Comparison of ENCODE assay signal across 9 cellular contexts in genomic region chr5:143245929-143246561, GRCh38.
A peak's percentile ranks its signal among the peaks of the same experiment; 100 is the strongest.
DNase-seq lines count a peak whose midpoint lies in the region; ATAC-seq and TF ChIP-seq lines count a peak whose summit lies in the region.
"Had no signal": no experiment of that assay in that cellular context is flagged by ENCODE, and none has a peak within 500 bp of the region (broad histone marks: within the 10 kb centered on the region; RNA-seq: fewer than 3 reads in every experiment).

No MANE protein-coding gene starts in this region.

- TF ChIP-seq CTCF in chondrocyte (IDR thresholded peaks at IDR 0.05): no peak
- no peak for TF ChIP-seq CTCF in psoas muscle (IDR thresholded peaks at IDR 0.05)
- no peak for TF ChIP-seq CTCF in CD4-positive, alpha-beta T cell (IDR thresholded peaks at IDR 0.05)
- TF ChIP-seq CTCF in tibial nerve (IDR thresholded peaks at IDR 0.05): no peak

- no peak for TF ChIP-seq EP300 in tibial nerve (IDR thresholded peaks at IDR 0.05)

- no peak overlapping the region for H3K56ac ChIP-seq in mesendoderm (ENCODE audit: low read length)

- 44 to 69% (median 57%) methylated on average over 11 of the region's 11 CpGs for WGBS in psoas muscle, 3 donors
- WGBS in tibial nerve, 2 donors: 91 to 92% methylated on average over 11 of the region's 11 CpGs
- WGBS in mesendoderm (ENCODE audit: extremely low coverage, insufficient coverage, low lambda C conversion rate): no CpG with 5 or more reads among the region's 11 CpGs

- H3K79me1 ChIP-seq in mesendoderm (ENCODE audit: low read length): no peaks in the 10 kb centered on the region

- no peak overlapping the region for H2AK5ac ChIP-seq in mesendoderm (ENCODE audit: low read length)

- no peak overlapping the region for H4K5ac ChIP-seq in mesendoderm (ENCODE audit: low read length)

- H3K27ac ChIP-seq in psoas muscle (peak overlapping the region; percentile 87), tibial nerve (no peak overlapping the region), mesendoderm (ENCODE audit: low read depth, low read length) (no peak overlapping the region)
- no peak overlapping the region for H3K27ac ChIP-seq in CD4-positive, alpha-beta T cell (ENCODE audit: low read depth, low read length)

- peaks cover 61% of the 10 kb centered on the region for H3K4me1 Mint-ChIP-seq in chondrocyte (ENCODE audit: low read depth)
- no peaks in the 10 kb centered on the region for H3K4me1 Mint-ChIP-seq in CD4-positive, alpha-beta T cell (ENCODE audit: low read depth)

- POLR2A ChIA-PET in CD4-positive, alpha-beta T cell (lab: Charles Lee): no interaction called here

- H3K79me2 ChIP-seq in mesendoderm (ENCODE audit: control insufficient read depth, insufficient read depth, low read length): no peaks in the 10 kb centered on the region

- H3K9me3 ChIP-seq in psoas muscle: no peaks in the 10 kb centered on the region
- H3K9me3 ChIP-seq in CD4-positive, alpha-beta T cell (ENCODE audit: control insufficient read depth, low read length): no peaks in the 10 kb centered on the region
- no peaks in the 10 kb centered on the region for H3K9me3 ChIP-seq in tibial nerve

- H3K9ac ChIP-seq in mesendoderm (ENCODE audit: low read length): no peak overlapping the region

- ATAC-seq in psoas muscle: peak; percentile 79 to 84 (median 82)
- ATAC-seq in CD4-positive, alpha-beta T cell (ENCODE audit: poor library complexity): no peak

- CTCF ChIA-PET in CD4-positive, alpha-beta T cell (lab: Charles Lee): no interaction called here

- no peak for TF ChIP-seq POLR2A in tibial nerve (IDR thresholded peaks at IDR 0.05)

- H3K36me3 ChIP-seq in psoas muscle (ENCODE audit: insufficient read depth in 1 of 2, low read depth in 1 of 2) (no peaks in the 10 kb centered on the region), tibial nerve (no peaks in the 10 kb centered on the region), mesendoderm (ENCODE audit: control insufficient read depth, insufficient read depth, low read length) (no peaks in the 10 kb centered on the region)

- no peak overlapping the region for H3K4ac ChIP-seq in mesendoderm (ENCODE audit: low read depth, low read length)

- H4K8ac ChIP-seq in mesendoderm (ENCODE audit: low read depth, low read length): no peak overlapping the region

- H3K4me3 Mint-ChIP-seq in chondrocyte (ENCODE audit: unreplicated experiment): no peak overlapping the region
- no peak overlapping the region for H3K4me3 Mint-ChIP-seq in CD4-positive, alpha-beta T cell

- H3K4me3 ChIP-seq in psoas muscle (peak overlapping the region; percentile 27), tibial nerve (no peak overlapping the region), mesendoderm (ENCODE audit: low read length) (no peak overlapping the region)

- H2BK15ac ChIP-seq in mesendoderm (replicated peaks; ENCODE audit: low read depth): no peak overlapping the region

- no peak overlapping the region for H3K23ac ChIP-seq in mesendoderm (ENCODE audit: low read length)

- no peak overlapping the region for H2BK120ac ChIP-seq in mesendoderm (ENCODE audit: low read depth, low read length)

- no peaks in the 10 kb centered on the region for H3K27me3 ChIP-seq in psoas muscle (ENCODE audit: insufficient read depth in 3 of 3, low read length in 2 of 3)
- H3K27me3 ChIP-seq in CD4-positive, alpha-beta T cell (ENCODE audit: control insufficient read depth, insufficient read depth, low read length): no peaks in the 10 kb centered on the region
- no peaks in the 10 kb centered on the region for H3K27me3 ChIP-seq in tibial nerve
- H3K27me3 ChIP-seq in mesendoderm (ENCODE audit: insufficient read depth, low read length, poor library complexity): no peaks in the 10 kb centered on the region

- no peak overlapping the region for H2BK5ac ChIP-seq in mesendoderm (ENCODE audit: low read length)

- H3K27me3 Mint-ChIP-seq in chondrocyte (ENCODE audit: low read depth): no peaks in the 10 kb centered on the region
- H3K27me3 Mint-ChIP-seq in CD4-positive, alpha-beta T cell: no peaks in the 10 kb centered on the region

- DNase-seq in G401 (ENCODE audit: low spot score) (peak; percentile 99), NCI-H460 (ENCODE audit: extremely low read depth, low read depth) (peak; percentile 75), chondrocyte (ENCODE audit: low spot score) (no peak), psoas muscle (peak; percentile 43 to 67), tibial nerve (ENCODE audit: low spot score in 2 of 2) (no peak), NCI-H187 (lab: John Stamatoyannopoulos, UW) (no peak), mesendoderm (no peak)
- DNase-seq in CD4-positive, alpha-beta T cell: no peak
- DNase-seq: activated CD4-positive, CD25-positive, alpha-beta regulatory T cell treated with anti-CD3 and anti-CD28 coated beads, Interleukin-2, amount 50 U/mL, for 72 hours had no signal

- H3K4me1 ChIP-seq in psoas muscle (peaks cover 64% of the 10 kb centered on the region), tibial nerve (peaks cover 0 to 34% (median 6%) of the 10 kb centered on the region in 4 donors), mesendoderm (ENCODE audit: control insufficient read depth, low read depth, low read length) (peaks cover 5% of the 10 kb centered on the region)

- H3K27ac Mint-ChIP-seq in chondrocyte (ENCODE audit: unreplicated experiment): peak overlapping the region; percentile 95
- H3K27ac Mint-ChIP-seq in CD4-positive, alpha-beta T cell: no peak overlapping the region

- in situ Hi-C loops in G401 (cut with HindIII; ENCODE audit: low sequenced_read_pairs): no loop called here

- no peak overlapping the region for H3K18ac ChIP-seq in mesendoderm (ENCODE audit: low read length)

- no peaks in the 10 kb centered on the region for H3K36me3 Mint-ChIP-seq in chondrocyte (ENCODE audit: low read depth)
- no peaks in the 10 kb centered on the region for H3K36me3 Mint-ChIP-seq in CD4-positive, alpha-beta T cell (ENCODE audit: low read depth)

- no peak overlapping the region for H3K4me2 ChIP-seq in mesendoderm (ENCODE audit: low read length)

- intact Hi-C loops in psoas muscle (cut with DNase I): loop anchor here (5.0 to 10.0 kb wide), 2 partner anchors 71 to 159 kb away; partner anchors contain the start of gene NR3C1 (in 1 of the 2)
- intact Hi-C loops in CD4-positive, alpha-beta T cell (cut with DNase I, micrococcal nuclease): no loop called here

- no peaks in the 10 kb centered on the region for H3K9me3 Mint-ChIP-seq in chondrocyte (ENCODE audit: low read depth)
- H3K9me3 Mint-ChIP-seq in CD4-positive, alpha-beta T cell: no peaks in the 10 kb centered on the region

Comparison
In these comparisons a context has a peak if more than half of its experiments do, and no peak if none do; other contexts are left out.
1. DNase-seq: peak in G401 (single experiment), NCI-H460 (single experiment) and psoas muscle (2 of 2); none in chondrocyte (single experiment), CD4-positive, alpha-beta T cell (0 of 10), tibial nerve (0 of 2), NCI-H187 (0 of 2) and mesendoderm (single experiment).
2. intact Hi-C loops: an anchor here in psoas muscle (5.0 to 10.0 kb wide); none called in CD4-positive, alpha-beta T cell.